ENCODE assay signal across 12 cellular contexts in genomic region chr11:2812371-2812991, GRCh38.
DNase-seq lines count a peak whose midpoint lies in the region; ATAC-seq and TF ChIP-seq lines count a peak whose summit lies in the region.
"Had no signal": no experiment of that assay in that cellular context is flagged by ENCODE, and none has a peak within 500 bp of the region (broad histone marks: within the 10 kb centered on the region; RNA-seq: fewer than 3 reads in every experiment).

No MANE protein-coding gene starts in this region.

- H3K27me3 Mint-ChIP-seq in neural crest cell (ENCODE audit: low read depth) = no peaks in the 10 kb centered on the region
- no peaks in the 10 kb centered on the region for H3K27me3 Mint-ChIP-seq in activated CD4-positive, alpha-beta memory T cell treated with anti-CD3 and anti-CD28 coated beads, Interleukin-2, amount 10 ng/mL, durations not matched to agents 7 days and 5 days

- DNase-seq in Right ventricle myocardium inferior (ENCODE audit: missing footprints) = peak; percentile 88
- no peak for DNase-seq in cardiac septum (ENCODE audit: low spot score)
- peak; percentile 20 for DNase-seq in fibroblast of peridontal ligament (ENCODE audit: extremely low read depth)
- no peak for DNase-seq in neural crest cell (ENCODE audit: low read depth, low spot score)
- DNase-seq in NCI-H2196 (lab: John Stamatoyannopoulos, UW; ENCODE audit: unreplicated experiment) = no peak
- DNase-seq in activated CD4-positive, alpha-beta memory T cell treated with anti-CD3 and anti-CD28 coated beads, Interleukin-2, amount 10 ng/mL, durations not matched to agents 7 days and 5 days = no peak
- DNase-seq: left colon; NCI-H1694 treated with DMSO at 0.1 percent for 48 hours; SK-N-SH; stimulated activated CD4-positive, alpha-beta T cell treated with anti-CD3 and anti-CD28 coated beads, Interleukin-1b, Interleukin-23, amount 100 ng/mL, for 48 hours had no signal

- no peak for TF ChIP-seq CTCF in neural crest cell (conservative IDR thresholded peaks at IDR 0.05)

- H3K4me1 Mint-ChIP-seq in neural crest cell = peaks cover 31% of the 10 kb centered on the region
- H3K4me1 Mint-ChIP-seq in activated CD4-positive, alpha-beta memory T cell treated with anti-CD3 and anti-CD28 coated beads, Interleukin-2, amount 10 ng/mL, durations not matched to agents 7 days and 5 days = peaks cover 10% of the 10 kb centered on the region

- CTCF ChIA-PET in activated CD4-positive, alpha-beta memory T cell treated with anti-CD3 and anti-CD28 coated beads, Interleukin-2, amount 10 ng/mL, durations not matched to agents 7 days and 5 days (lab: Charles Lee) = no interaction called here

- H3K4me3 Mint-ChIP-seq in neural crest cell = no peak overlapping the region
- H3K4me3 Mint-ChIP-seq in activated CD4-positive, alpha-beta memory T cell treated with anti-CD3 and anti-CD28 coated beads, Interleukin-2, amount 10 ng/mL, durations not matched to agents 7 days and 5 days = no peak overlapping the region

- peak overlapping the region; percentile 57 for H3K27ac Mint-ChIP-seq in neural crest cell (ENCODE audit: unreplicated experiment)
- H3K27ac Mint-ChIP-seq in activated CD4-positive, alpha-beta memory T cell treated with anti-CD3 and anti-CD28 coated beads, Interleukin-2, amount 10 ng/mL, durations not matched to agents 7 days and 5 days = no peak overlapping the region

- peak; percentile 77 for ATAC-seq in Right ventricle myocardium inferior
- ATAC-seq in GM19324 (IDR thresholded peaks at IDR 0.05; ENCODE audit: low FRiP score, unreplicated experiment) = no peak
- ATAC-seq in HG03432 (IDR thresholded peaks at IDR 0.05; ENCODE audit: unreplicated experiment) = no peak
- ATAC-seq: left colon had no signal

- intact Hi-C loops in Right ventricle myocardium inferior (cut with DNase I) (loop anchor here (5.0 kb wide), 1 partner anchor 70 kb away; no protein-coding TSS in a partner anchor), cardiac septum (cut with DNase I) (loop anchor here (5.0 kb wide), 1 partner anchor 75 kb away; the partner anchor contains the start of gene CDKN1C)

- POLR2A ChIA-PET in activated CD4-positive, alpha-beta memory T cell treated with anti-CD3 and anti-CD28 coated beads, Interleukin-2, amount 10 ng/mL, durations not matched to agents 7 days and 5 days (lab: Charles Lee) = no interaction called here

- peaks cover 20% of the 10 kb centered on the region for H3K9me3 Mint-ChIP-seq in neural crest cell
- peaks cover 6% of the 10 kb centered on the region for H3K9me3 Mint-ChIP-seq in activated CD4-positive, alpha-beta memory T cell treated with anti-CD3 and anti-CD28 coated beads, Interleukin-2, amount 10 ng/mL, durations not matched to agents 7 days and 5 days

- peaks cover 13% of the 10 kb centered on the region for H3K36me3 Mint-ChIP-seq in neural crest cell (ENCODE audit: low read depth)
- peaks cover 2% of the 10 kb centered on the region for H3K36me3 Mint-ChIP-seq in activated CD4-positive, alpha-beta memory T cell treated with anti-CD3 and anti-CD28 coated beads, Interleukin-2, amount 10 ng/mL, durations not matched to agents 7 days and 5 days (ENCODE audit: low read depth)

Comparison
In these comparisons a context has a peak if more than half of its experiments do, and no peak if none do; other contexts are left out.
1. DNase-seq: peak in Right ventricle myocardium inferior (single experiment) and fibroblast of peridontal ligament (single experiment); none in cardiac septum (single experiment), neural crest cell (single experiment), NCI-H2196 (single experiment) and activated CD4-positive, alpha-beta memory T cell treated with anti-CD3 and anti-CD28 coated beads, Interleukin-2, amount 10 ng/mL, durations not matched to agents 7 days and 5 days (single experiment).